12 cellular contexts compared by ENCODE assay signal in genomic region chr5:57243286-57244137, GRCh38.
DNase-seq lines count a peak whose midpoint lies in the region; ATAC-seq and TF ChIP-seq lines count a peak whose summit lies in the region.
"Had no signal": no experiment of that assay in that cellular context is flagged by ENCODE, and none has a peak within 500 bp of the region (broad histone marks: within the 10 kb centered on the region; RNA-seq: fewer than 3 reads in every experiment).

No MANE protein-coding gene starts in this region.

- H3K36me3 ChIP-seq in SJCRH30, result peaks cover 52% of the 10 kb centered on the region
- H3K36me3 ChIP-seq: ovary had no signal

- ATAC-seq in GM18520 (IDR thresholded peaks at IDR 0.05; ENCODE audit: unreplicated experiment) (peak; percentile 57), GM21529 (IDR thresholded peaks at IDR 0.05; ENCODE audit: unreplicated experiment) (peak; percentile 88), HG03565 (IDR thresholded peaks at IDR 0.05; ENCODE audit: unreplicated experiment) (peak; percentile 39), left colon (peak; percentile 78), GM19452 (IDR thresholded peaks at IDR 0.05; ENCODE audit: unreplicated experiment) (no peak)

- CTCF ChIA-PET in HEK293T (lab: Yijun Ruan, JAX), result no interaction called here

- H3K27ac ChIP-seq in SJCRH30, result no peak overlapping the region
- H3K27ac ChIP-seq: ovary, RWPE1 had no signal

- intact Hi-C loops in left colon (cut with DNase I, micrococcal nuclease), result no loop called here

- H3K4me3 ChIP-seq in SJCRH30, result no peak overlapping the region
- H3K4me3 ChIP-seq: ovary had no signal

- no peaks in the 10 kb centered on the region for H3K9me3 ChIP-seq in SJCRH30 (replicated peaks)
- H3K9me3 ChIP-seq: ovary had no signal

- DNase-seq in left colon, result peak in 1 of 2 donors; percentile 25
- no peak for DNase-seq in SJCRH30
- no peak for DNase-seq in mesenteric fat pad (ENCODE audit: low spot score)
- no peak for DNase-seq in HEK293T (ENCODE audit: extremely low spot score)
- DNase-seq: activated CD8-positive, alpha-beta memory T cell treated with anti-CD3 and anti-CD28 coated beads, Interleukin-2, amount 50 U/mL, for 48 hours; effector CD8-positive, alpha-beta T cell; ovary had no signal

- no peaks in the 10 kb centered on the region for H3K4me1 ChIP-seq in SJCRH30

- no peaks in the 10 kb centered on the region for H3K27me3 ChIP-seq in SJCRH30
- H3K27me3 ChIP-seq: ovary had no signal

- POLR2A ChIA-PET in HEK293T (lab: Yijun Ruan, JAX), result no interaction called here

TF ChIP-seq in HEK293T, 16 proteins besides CTCF, POLR2A, EP300 and RAD21:
- TF ChIP-seq ZNF384 (IDR thresholded peaks at IDR 0.05), result no peak
- TF ChIP-seq SUZ12 (IDR thresholded peaks at IDR 0.05), result no peak
- no peak for TF ChIP-seq BHLHE40 (IDR thresholded peaks at IDR 0.05; ENCODE audit: borderline replicate concordance)
- TF ChIP-seq, protein P1, sequence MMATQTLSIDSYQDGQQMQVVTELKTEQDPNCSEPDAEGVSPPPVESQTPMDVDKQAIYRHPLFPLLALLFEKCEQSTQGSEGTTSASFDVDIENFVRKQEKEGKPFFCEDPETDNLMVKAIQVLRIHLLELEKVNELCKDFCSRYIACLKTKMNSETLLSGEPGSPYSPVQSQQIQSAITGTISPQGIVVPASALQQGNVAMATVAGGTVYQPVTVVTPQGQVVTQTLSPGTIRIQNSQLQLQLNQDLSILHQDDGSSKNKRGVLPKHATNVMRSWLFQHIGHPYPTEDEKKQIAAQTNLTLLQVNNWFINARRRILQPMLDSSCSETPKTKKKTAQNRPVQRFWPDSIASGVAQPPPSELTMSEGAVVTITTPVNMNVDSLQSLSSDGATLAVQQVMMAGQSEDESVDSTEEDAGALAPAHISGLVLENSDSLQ (IDR thresholded peaks at IDR 0.05), result no peak
- TF ChIP-seq L3MBTL2 (conservative IDR thresholded peaks at IDR 0.05), result no peak
- TF ChIP-seq LEF1 (IDR thresholded peaks at IDR 0.05; ENCODE audit: borderline replicate concordance), result no peak
TF ChIP-seq in HEK293T: peak in this region for 0.
